In genomic region chr9:127985011-127985410, GRCh38 we compare ENCODE assay signal across 15 cellular contexts. TPM values are rescaled to one million over a fixed set of nuclear protein-coding genes. Genes with fewer than 3 reads are reported as not detected.
DNase-seq lines count a peak whose midpoint lies in the region; ATAC-seq and TF ChIP-seq lines count a peak whose summit lies in the region.
"Had no signal": no experiment of that assay in that cellular context is flagged by ENCODE, and none has a peak within 500 bp of the region (broad histone marks: within the 10 kb centered on the region; RNA-seq: fewer than 3 reads in every experiment).

No MANE protein-coding gene starts in this region.

- no peaks in the 10 kb centered on the region for H3K27me3 ChIP-seq in endodermal cell (ENCODE audit: control insufficient read depth, insufficient read depth, low read length, poor library complexity, severe bottlenecking)

- CTCF ChIA-PET in activated naive CD4-positive, alpha-beta T cell treated with anti-CD3 and anti-CD28 coated beads for 36 hours (lab: Charles Lee), result interaction anchor here (1.8 kb wide), 1 partner anchor 49 kb away, joined by 4 read pairs; no protein-coding TSS in a partner anchor

- peaks cover 36% of the 10 kb centered on the region for H3K4me1 Mint-ChIP-seq in activated naive CD4-positive, alpha-beta T cell treated with anti-CD3 and anti-CD28 coated beads for 36 hours (ENCODE audit: low read depth)
- H3K4me1 Mint-ChIP-seq in IgD-negative memory B cell (peaks cover 27 to 46% (median 45%) of the 10 kb centered on the region in 3 donors), endodermal cell (peaks cover 25% of the 10 kb centered on the region), CD14-positive monocyte (peaks cover 14% of the 10 kb centered on the region)
- peaks cover 41 to 63% of the 10 kb centered on the region in 2 donors for H3K4me1 Mint-ChIP-seq in stimulated activated naive B cell treated with anti-CD40 and anti-IgM and Interleukin-4, amounts not matched to agents 10 μg/mL and 1 μg/mL and 100 μg/mL, for 72 hours

- no peak overlapping the region for H3K9ac ChIP-seq in endodermal cell (ENCODE audit: extremely low read depth, low read length, poor library complexity, severe bottlenecking)

- intact Hi-C loops in activated naive CD4-positive, alpha-beta T cell treated with anti-CD3 and anti-CD28 coated beads for 36 hours (cut with micrococcal nuclease), result no loop called here
- intact Hi-C loops in CD14-positive monocyte (cut with micrococcal nuclease), result no loop called here

- no peak for DNase-seq in activated naive CD4-positive, alpha-beta T cell treated with anti-CD3 and anti-CD28 coated beads for 36 hours
- no peak for DNase-seq in activated naive CD4-positive, alpha-beta T cell treated with anti-CD3 and anti-CD28 coated beads, Interleukin-2, amount 50 U/mL, for 16 hours
- DNase-seq in endodermal cell (peak; percentile 55), hypothalamus (lab: John Stamatoyannopoulos, UW) (no peak), CD14-positive monocyte (ENCODE audit: low spot score) (no peak), NCI-H2227 treated with DMSO at 0.1 percent for 48 hours (lab: John Stamatoyannopoulos, UW) (no peak)
- no peak for DNase-seq in stimulated activated naive B cell treated with anti-CD40 and anti-IgM and Interleukin-4, amounts not matched to agents 10 μg/mL and 1 μg/mL and 100 μg/mL, for 72 hours
- DNase-seq: CD8-positive, alpha-beta memory T cell; HFFc6; NCI-H1436; NCI-H2029 treated with DMSO at 0.1 percent for 48 hours; NCI-H524; RPMI8226; SJCRH30 had no signal

- no peak for ATAC-seq in stimulated activated naive B cell treated with anti-CD40 and anti-IgM and Interleukin-4, amounts not matched to agents 10 μg/mL and 1 μg/mL and 100 μg/mL, for 72 hours (replicated peaks)

- H3K27ac Mint-ChIP-seq in activated naive CD4-positive, alpha-beta T cell treated with anti-CD3 and anti-CD28 coated beads for 36 hours, result peak overlapping the region; percentile 50
- H3K27ac Mint-ChIP-seq in IgD-negative memory B cell (peak overlapping the region; percentile 74 to 100 (median 97)), endodermal cell (peak overlapping the region; percentile 71), CD14-positive monocyte (no peak overlapping the region)
- H3K27ac Mint-ChIP-seq in stimulated activated naive B cell treated with anti-CD40 and anti-IgM and Interleukin-4, amounts not matched to agents 10 μg/mL and 1 μg/mL and 100 μg/mL, for 72 hours, result peak overlapping the region; percentile 42
- H3K27ac Mint-ChIP-seq: HFFc6 had no signal

- H3K36me3 Mint-ChIP-seq in activated naive CD4-positive, alpha-beta T cell treated with anti-CD3 and anti-CD28 coated beads for 36 hours (ENCODE audit: low read depth), result peaks cover 3% of the 10 kb centered on the region
- H3K36me3 Mint-ChIP-seq in IgD-negative memory B cell (peaks cover 2% of the 10 kb centered on the region), endodermal cell (ENCODE audit: low read depth) (no peaks in the 10 kb centered on the region), CD14-positive monocyte (no peaks in the 10 kb centered on the region)
- no peaks in the 10 kb centered on the region for H3K36me3 Mint-ChIP-seq in stimulated activated naive B cell treated with anti-CD40 and anti-IgM and Interleukin-4, amounts not matched to agents 10 μg/mL and 1 μg/mL and 100 μg/mL, for 72 hours

- peaks cover 14% of the 10 kb centered on the region for H3K4me1 ChIP-seq in endodermal cell (ENCODE audit: control insufficient read depth, insufficient read depth, low read length)

- no peaks in the 10 kb centered on the region for H3K9me3 Mint-ChIP-seq in activated naive CD4-positive, alpha-beta T cell treated with anti-CD3 and anti-CD28 coated beads for 36 hours
- H3K9me3 Mint-ChIP-seq in IgD-negative memory B cell (no peaks in the 10 kb centered on the region), endodermal cell (no peaks in the 10 kb centered on the region), CD14-positive monocyte (no peaks in the 10 kb centered on the region)
- H3K9me3 Mint-ChIP-seq in stimulated activated naive B cell treated with anti-CD40 and anti-IgM and Interleukin-4, amounts not matched to agents 10 μg/mL and 1 μg/mL and 100 μg/mL, for 72 hours, result no peaks in the 10 kb centered on the region
- H3K9me3 Mint-ChIP-seq: CD8-positive, alpha-beta memory T cell; HFFc6 had no signal

- H3K4me3 Mint-ChIP-seq in activated naive CD4-positive, alpha-beta T cell treated with anti-CD3 and anti-CD28 coated beads for 36 hours, result no peak overlapping the region
- H3K4me3 Mint-ChIP-seq in IgD-negative memory B cell (peak overlapping the region; percentile 9 to 71 (median 66)), endodermal cell (no peak overlapping the region), CD14-positive monocyte (no peak overlapping the region)
- no peak overlapping the region for H3K4me3 Mint-ChIP-seq in stimulated activated naive B cell treated with anti-CD40 and anti-IgM and Interleukin-4, amounts not matched to agents 10 μg/mL and 1 μg/mL and 100 μg/mL, for 72 hours
- H3K4me3 Mint-ChIP-seq: HFFc6 had no signal

- no peaks in the 10 kb centered on the region for H3K9me3 ChIP-seq in endodermal cell (ENCODE audit: control insufficient read depth, low read length)
- H3K9me3 ChIP-seq: SJCRH30 had no signal

- TF ChIP-seq CTCF in endodermal cell (conservative IDR thresholded peaks at IDR 0.05), result no peak
- no peak for TF ChIP-seq CTCF in CD14-positive monocyte (IDR thresholded peaks at IDR 0.05)

- H3K27me3 Mint-ChIP-seq in activated naive CD4-positive, alpha-beta T cell treated with anti-CD3 and anti-CD28 coated beads for 36 hours (ENCODE audit: low read depth), result no peaks in the 10 kb centered on the region
- H3K27me3 Mint-ChIP-seq in IgD-negative memory B cell (no peaks in the 10 kb centered on the region), endodermal cell (ENCODE audit: insufficient read depth) (no peaks in the 10 kb centered on the region), CD14-positive monocyte (ENCODE audit: low read depth in 3 of 3) (peaks cover 5 to 8% (median 6%) of the 10 kb centered on the region in 3 donors)
- H3K27me3 Mint-ChIP-seq in stimulated activated naive B cell treated with anti-CD40 and anti-IgM and Interleukin-4, amounts not matched to agents 10 μg/mL and 1 μg/mL and 100 μg/mL, for 72 hours, result no peaks in the 10 kb centered on the region
- H3K27me3 Mint-ChIP-seq: CD8-positive, alpha-beta memory T cell had no signal

- no peaks in the 10 kb centered on the region for H3K36me3 ChIP-seq in endodermal cell (ENCODE audit: control insufficient read depth, insufficient read depth, low read length)
- H3K36me3 ChIP-seq: SJCRH30 had no signal

- no peak overlapping the region for H3K4me3 ChIP-seq in endodermal cell (ENCODE audit: low read length)
- H3K4me3 ChIP-seq: SJCRH30 had no signal

- 85 to 86% methylated on average over 3 of the region's 3 CpGs for WGBS in endodermal cell (ENCODE audit: insufficient coverage in 1 of 2, insufficient read length in 1 of 2), 2 experiments

- no peak overlapping the region for H3K27ac ChIP-seq in endodermal cell (ENCODE audit: low read depth, low read length)
- H3K27ac ChIP-seq: SJCRH30 had no signal

RNA-seq across cellular contexts. Expression of gene EEIG1, which starts 4.2 kb away (rescaled TPM):
- total RNA-seq in activated naive CD4-positive, alpha-beta T cell treated with anti-CD3 and anti-CD28 coated beads for 36 hours, result 10 to 100 TPM; 61.0 to 70.8 TPM
- polyA plus RNA-seq in IgD-negative memory B cell (90.5 TPM), CD14-positive monocyte (1 to 10 TPM in 1 of 2 donors, under 1 TPM in 1; 0.86 to 2.3 TPM)
- total RNA-seq in endodermal cell, result 10 to 100 TPM; 56.7 to 60.8 TPM
- polyA plus RNA-seq in endodermal cell (2013, experiment 1 of 2), result 21.5 TPM
- polyA plus RNA-seq in endodermal cell (2013, experiment 2 of 2), result 20.4 TPM

RNA-seq across cellular contexts. Expression of gene DPM2, which starts 47.4 kb away (rescaled TPM):
- total RNA-seq in activated naive CD4-positive, alpha-beta T cell treated with anti-CD3 and anti-CD28 coated beads for 36 hours, result 10 to 100 TPM; 41.6 to 43.4 TPM
- polyA plus RNA-seq in IgD-negative memory B cell, result 44.9 TPM
- 10 to 100 TPM; 45.7 TPM for total RNA-seq in endodermal cell
- polyA plus RNA-seq in endodermal cell (2013, experiment 1 of 2), result 39.5 TPM
- polyA plus RNA-seq in endodermal cell (2013, experiment 2 of 2), result 35.1 TPM
- polyA plus RNA-seq in CD14-positive monocyte, result 10 to 100 TPM; 25.4 to 28.7 TPM

RNA-seq across cellular contexts. Expression of gene PIP5KL1, which starts 54.4 kb away (rescaled TPM):
- total RNA-seq in activated naive CD4-positive, alpha-beta T cell treated with anti-CD3 and anti-CD28 coated beads for 36 hours, result 1 to 10 TPM; 1.1 to 1.8 TPM
- 1.1 TPM for polyA plus RNA-seq in IgD-negative memory B cell
- 1 to 10 TPM; 6.6 to 9.3 TPM for total RNA-seq in endodermal cell
- polyA plus RNA-seq in endodermal cell (2013, experiment 1 of 2), result 3.7 TPM
- polyA plus RNA-seq in endodermal cell (2013, experiment 2 of 2), result 3.3 TPM
- polyA plus RNA-seq in CD14-positive monocyte, result under 1 TPM; 0.31 to 0.57 TPM

Comparison
In these comparisons a context has a peak if more than half of its experiments do, and no peak if none do; other contexts are left out.
1. H3K27ac Mint-ChIP-seq: peak in activated naive CD4-positive, alpha-beta T cell treated with anti-CD3 and anti-CD28 coated beads for 36 hours (single experiment), IgD-negative memory B cell (3 of 3), endodermal cell (single experiment) and stimulated activated naive B cell treated with anti-CD40 and anti-IgM and Interleukin-4, amounts not matched to agents 10 μg/mL and 1 μg/mL and 100 μg/mL, for 72 hours (single experiment); none in CD14-positive monocyte (0 of 7).
2. H3K4me3 Mint-ChIP-seq: peak in IgD-negative memory B cell (4 of 4); none in activated naive CD4-positive, alpha-beta T cell treated with anti-CD3 and anti-CD28 coated beads for 36 hours (single experiment), endodermal cell (single experiment), stimulated activated naive B cell treated with anti-CD40 and anti-IgM and Interleukin-4, amounts not matched to agents 10 μg/mL and 1 μg/mL and 100 μg/mL, for 72 hours (0 of 2) and CD14-positive monocyte (0 of 2).